Comparison of ENCODE assay signal across 11 cellular contexts in genomic region chr11:60214386-60214785, GRCh38. TPM values are rescaled to one million over a fixed set of nuclear protein-coding genes. Genes with fewer than 3 reads are reported as not detected.
"Had no signal": no experiment of that assay in that cellular context is flagged by ENCODE, and none has a peak within 500 bp of the region (broad histone marks: within the 10 kb centered on the region; RNA-seq: fewer than 3 reads in every experiment).

No MANE protein-coding gene starts in this region.

- H3K4me3 ChIP-seq: K562 had no signal

- H3K27ac ChIP-seq: HL-60, KMS-11 had no signal

- H3K27ac Mint-ChIP-seq: IgD-negative memory B cell had no signal

- ATAC-seq: HepG2, K562 had no signal

- H3K9ac ChIP-seq: KMS-11 had no signal

- FAIRE-seq: HepG2, HTR-8/SVneo, K562 had no signal

- DNase-seq: IMR-90, KBM-7, KG1 had no signal

- H3K36me3 Mint-ChIP-seq: IgD-negative memory B cell had no signal

- H3K4me2 ChIP-seq: KMS-11 had no signal

- H3K4me3 Mint-ChIP-seq: IgD-negative memory B cell had no signal

RNA-seq across cellular contexts. Expression of gene MS4A4E, which starts 28.6 kb away (rescaled TPM):
- total RNA-seq: HepG2, HT1080, IMR-90 had no signal
- polyA plus RNA-seq: HepG2, IgD-negative memory B cell, IMR-90 had no signal

RNA-seq across cellular contexts. Expression of gene MS4A6A, which starts 31.5 kb away (rescaled TPM):
- total RNA-seq: HepG2, HT-29, HT1080, IMR-90 had no signal
- polyA plus RNA-seq: HepG2, IMR-90 had no signal
